Comparison of ENCODE assay signal across 19 cellular contexts in genomic region chr6:56058636-56059035, GRCh38.
DNase-seq lines count a peak whose midpoint lies in the region; ATAC-seq and TF ChIP-seq lines count a peak whose summit lies in the region.
"Had no signal": no experiment of that assay in that cellular context is flagged by ENCODE, and none has a peak within 500 bp of the region (broad histone marks: within the 10 kb centered on the region; RNA-seq: fewer than 3 reads in every experiment).

No MANE protein-coding gene starts in this region.

- CTCF ChIA-PET in PC-3 (lab: Charles Lee) = no interaction called here

- no peaks in the 10 kb centered on the region for H3K27me3 ChIP-seq in ACC112 (ENCODE audit: insufficient read depth, low read length)
- no peaks in the 10 kb centered on the region for H3K27me3 ChIP-seq in PC-3 (ENCODE audit: low read length)
- no peaks in the 10 kb centered on the region for H3K27me3 ChIP-seq in aorta (ENCODE audit: control insufficient read depth in 1 of 2, insufficient read depth in 2 of 2, low read length in 1 of 2)
- H3K27me3 ChIP-seq: BE2C; BLaER1 treated with 17β-estradiol and CSF1 and Interleukin-3, amounts not matched to agents 10 nM and 100 nM had no signal

- H3K4me1 ChIP-seq in ACC112 (ENCODE audit: control insufficient read depth, insufficient read depth, low read length, unreplicated experiment) = peaks cover 10% of the 10 kb centered on the region
- no peaks in the 10 kb centered on the region for H3K4me1 ChIP-seq in PC-3 (ENCODE audit: insufficient read depth, low read length)
- peaks cover 3 to 6% of the 10 kb centered on the region in 2 donors for H3K4me1 ChIP-seq in aorta (ENCODE audit: control insufficient read depth in 1 of 2, insufficient read depth in 2 of 2, low read length in 2 of 2)
- H3K4me1 ChIP-seq: BE2C; BLaER1 treated with 17β-estradiol and CSF1 and Interleukin-3, amounts not matched to agents 10 nM and 100 nM had no signal

- intact Hi-C loops in PC-3 (cut with micrococcal nuclease) (no loop called here), aorta (cut with DNase I) (no loop called here)

- no peaks in the 10 kb centered on the region for H3K79me2 ChIP-seq in ACC112 (ENCODE audit: control insufficient read depth, insufficient read depth, low read length, unreplicated experiment)
- H3K79me2 ChIP-seq in PC-3 (ENCODE audit: low read length) = no peaks in the 10 kb centered on the region

- POLR2A ChIA-PET in PC-3 (lab: Charles Lee; ENCODE audit: unreplicated experiment) = no interaction called here

- H3K27ac ChIP-seq in ACC112 (ENCODE audit: low read depth, low read length) = no peak overlapping the region
- H3K27ac ChIP-seq in PC-3 (ENCODE audit: low read length) = no peak overlapping the region
- no peak overlapping the region for H3K27ac ChIP-seq in aorta (ENCODE audit: low read depth in 1 of 2, low read length in 2 of 2)
- H3K27ac ChIP-seq: 22Rv1; BLaER1 treated with 17β-estradiol and CSF1 and Interleukin-3, amounts not matched to agents 10 nM and 100 nM; GM23248 had no signal

- 60 to 69% methylated on average over 2 of the region's 2 CpGs for WGBS in aorta, 2 donors

- ATAC-seq in PC-3 = no peak
- ATAC-seq in HG03460 (IDR thresholded peaks at IDR 0.05; ENCODE audit: unreplicated experiment) = no peak
- no peak for ATAC-seq in aorta (ENCODE audit: low FRiP score)
- ATAC-seq: HCT116 had no signal

- H3K4me3 ChIP-seq in ACC112 (ENCODE audit: low read depth, low read length) = no peak overlapping the region
- no peak overlapping the region for H3K4me3 ChIP-seq in PC-3 (ENCODE audit: low read length)
- H3K4me3 ChIP-seq in fibroblast of the aortic adventitia (ENCODE audit: low read depth, low read length) = no peak overlapping the region
- H3K4me3 ChIP-seq in aorta (ENCODE audit: low read length in 2 of 2) = no peak overlapping the region
- H3K4me3 ChIP-seq: BLaER1 treated with 17β-estradiol and CSF1 and Interleukin-3, amounts not matched to agents 10 nM and 100 nM; GM23248 had no signal

- DNase-seq in PC-3 (no peak), fibroblast of the aortic adventitia (ENCODE audit: low read depth) (peak; percentile 32), aorta (no peak), NCI-H146 treated with DMSO at 0.1 percent for 48 hours (lab: John Stamatoyannopoulos, UW; ENCODE audit: unreplicated experiment) (no peak)
- DNase-seq: ACHN; AML-193; BE2C; CD4-positive, alpha-beta T cell; CD8-positive, alpha-beta memory T cell; DMS53; DMS79 treated with DMSO at 0.1 percent for 48 hours; GF-D8; GM23248; H9 had no signal

- no peak overlapping the region for H3K9ac ChIP-seq in PC-3 (ENCODE audit: low read length)
- H3K9ac ChIP-seq: BLaER1 treated with 17β-estradiol and CSF1 and Interleukin-3, amounts not matched to agents 10 nM and 100 nM; GM23248 had no signal

- no peaks in the 10 kb centered on the region for H3K9me2 ChIP-seq in PC-3 (replicated peaks; ENCODE audit: low read length)

- H3K36me3 ChIP-seq in ACC112 (ENCODE audit: insufficient read depth, low read length) = no peaks in the 10 kb centered on the region
- no peaks in the 10 kb centered on the region for H3K36me3 ChIP-seq in PC-3 (ENCODE audit: low read depth, low read length)
- H3K36me3 ChIP-seq in aorta (ENCODE audit: control insufficient read depth in 1 of 2, insufficient read depth in 2 of 2, low read length in 1 of 2) = no peaks in the 10 kb centered on the region
- H3K36me3 ChIP-seq: BE2C; BLaER1 treated with 17β-estradiol and CSF1 and Interleukin-3, amounts not matched to agents 10 nM and 100 nM had no signal

- no peak overlapping the region for H3K4me2 ChIP-seq in PC-3 (ENCODE audit: low read length)
- H3K4me2 ChIP-seq: BLaER1 treated with 17β-estradiol and CSF1 and Interleukin-3, amounts not matched to agents 10 nM and 100 nM had no signal

- no peaks in the 10 kb centered on the region for H4K20me1 ChIP-seq in PC-3 (ENCODE audit: low read length)
- H4K20me1 ChIP-seq: BLaER1 treated with 17β-estradiol and CSF1 and Interleukin-3, amounts not matched to agents 10 nM and 100 nM had no signal

- no peaks in the 10 kb centered on the region for H3F3A ChIP-seq in PC-3 (ENCODE audit: low read length, unreplicated experiment)

- no peak for TF ChIP-seq CTCF in PC-3 (conservative IDR thresholded peaks at IDR 0.05; ENCODE audit: low read depth, low read length)
- no peak for TF ChIP-seq CTCF in fibroblast of the aortic adventitia (IDR thresholded peaks at IDR 0.05; ENCODE audit: insufficient read depth, low read length)

- BruUV-seq in PC-3 (replicated peaks; lab: Mats Ljungman, UMichigan) = no TSS peak

- H2AFZ ChIP-seq in ACC112 (ENCODE audit: low read length, unreplicated experiment) (peak overlapping the region; percentile 84), PC-3 (ENCODE audit: low read length) (0 out of 2 replicates have a peak overlapping the region, but pooled peaks have one; percentile 9)
- H2AFZ ChIP-seq: GM23248 had no signal

- H3K9me3 ChIP-seq in PC-3 (ENCODE audit: low read length) (no peaks in the 10 kb centered on the region), aorta (ENCODE audit: control insufficient read depth, low read length) (no peaks in the 10 kb centered on the region)
- H3K9me3 ChIP-seq: BE2C; BLaER1 treated with 17β-estradiol and CSF1 and Interleukin-3, amounts not matched to agents 10 nM and 100 nM had no signal
